Comparison of ENCODE assay signal across 8 cellular contexts in the genomic region with DNA sequence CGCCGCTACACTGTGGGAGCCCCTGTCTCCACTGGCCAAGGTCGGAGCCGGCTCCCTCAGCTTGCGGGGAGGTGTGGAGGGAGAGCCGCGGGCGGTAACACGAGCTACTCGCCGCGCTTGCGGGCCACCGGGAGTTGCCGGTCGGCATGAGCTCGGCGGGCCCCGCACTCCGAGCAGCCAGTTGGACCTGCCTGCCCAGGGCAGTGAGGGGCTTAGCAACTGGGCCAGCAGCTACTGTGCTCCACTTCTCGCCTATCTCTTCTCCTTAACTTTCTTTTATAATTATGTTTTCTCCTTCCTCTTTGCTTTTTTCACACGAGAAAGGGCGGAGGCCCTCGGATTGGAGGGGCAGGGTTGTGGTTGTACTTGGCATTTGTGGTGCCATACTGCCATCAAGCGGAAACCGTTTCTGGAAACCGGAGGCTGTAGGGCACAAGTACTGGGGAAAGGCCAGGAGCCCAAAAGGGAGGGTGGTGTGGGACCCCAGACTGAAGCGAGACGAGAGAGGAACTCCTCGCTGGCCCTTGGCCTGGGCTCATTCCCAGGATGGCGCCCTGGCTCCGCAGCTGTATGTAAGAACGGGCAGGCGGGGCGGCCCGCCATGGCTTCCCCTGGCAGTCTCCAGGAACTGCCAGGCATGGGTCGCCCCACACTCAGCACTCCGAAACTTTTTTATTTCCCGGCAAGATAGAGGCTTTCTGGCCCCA. TPM values are rescaled to one million over a fixed set of nuclear protein-coding genes. Genes with fewer than 3 reads are reported as not detected.
A peak's percentile ranks its signal among the peaks of the same experiment; 100 is the strongest.
DNase-seq lines count a peak whose midpoint lies in the region; ATAC-seq and TF ChIP-seq lines count a peak whose summit lies in the region.
"Not testable (repeated sequence)": the region's sequence is repeated elsewhere in the genome, so short reads cannot be mapped to it uniquely, and the experiment has no call there.

No MANE protein-coding gene starts in this region.

- WGBS in lung, 2 donors, result 51 to 88% methylated on average over 23 to 24 of the region's 39 CpGs

- not testable (repeated sequence) for H3K79me2 ChIP-seq in fibroblast of lung (ENCODE audit: control insufficient read depth, insufficient read depth, low read length)

- H4K20me1 ChIP-seq in fibroblast of lung (ENCODE audit: control insufficient read depth, extremely low read depth, insufficient read depth, low read length), result not testable (repeated sequence)

- peak; percentile 30 for ATAC-seq in GM18870 (IDR thresholded peaks at IDR 0.05; ENCODE audit: unreplicated experiment)
- peak; percentile 73 for ATAC-seq in lung (ENCODE audit: insufficient read depth, low FRiP score)

- H3K4me3 ChIP-seq in A673 (ENCODE audit: low read depth, low read length, poor library complexity, severe bottlenecking) (peak overlapping the region; percentile 59), HEK293 (ENCODE audit: low read depth, low read length) (peak overlapping the region; percentile 44), ascending aorta (peak overlapping the region; percentile 66 to 73), fibroblast of lung (replicated peaks in 1 of 4; ENCODE audit: control extremely low read depth in 1 of 4, insufficient read depth in 1 of 4, low read depth in 3 of 4, low read length in 4 of 4) (peak overlapping the region in 2 of 4 experiments; percentile 3 to 31), lung (peak overlapping the region; percentile 42)

- not testable (repeated sequence) for H3K27me3 ChIP-seq in A673 (replicated peaks; ENCODE audit: insufficient read depth, low read depth, low read length, poor library complexity); ascending aorta; fibroblast of lung (ENCODE audit: control insufficient read depth, insufficient read depth, low read length); lung (ENCODE audit: control insufficient read depth, insufficient read depth)

- peaks cover 17% of the 10 kb centered on the region for H3K4me1 ChIP-seq in A673 (ENCODE audit: insufficient read depth, low read length, poor library complexity, severe bottlenecking)
- H3K4me1 ChIP-seq in HEK293 (ENCODE audit: control insufficient read depth, insufficient read depth, low read length); ascending aorta; fibroblast of lung (ENCODE audit: control insufficient read depth, extremely low read depth, insufficient read depth, low read length); lung (ENCODE audit: control insufficient read depth in 2 of 2, insufficient read depth in 2 of 2, low read length in 2 of 2): not testable (repeated sequence)

- not testable (repeated sequence) for H3K9me3 ChIP-seq in A673 (ENCODE audit: low read depth, low read length, poor library complexity, severe bottlenecking); HEK293 (ENCODE audit: control insufficient read depth, insufficient read depth, low read depth, low read length); ascending aorta; fibroblast of lung (ENCODE audit: control insufficient read depth, insufficient read depth, low read depth, low read length); lung (ENCODE audit: control insufficient read depth in 2 of 2, insufficient read depth in 1 of 2, low read length in 1 of 2)

- H3K27ac ChIP-seq in A673 (ENCODE audit: low read depth, low read length, poor library complexity, severe bottlenecking) (peak overlapping the region; percentile 78), HEK293 (ENCODE audit: extremely low read depth, low read depth, low read length) (peak overlapping the region; percentile 92), ascending aorta (peak overlapping the region; percentile 63 to 66), lung (ENCODE audit: low read depth in 1 of 2, low read length in 1 of 2) (peak overlapping the region in 1 of 2 donors; percentile 66)
- not testable (repeated sequence) for H3K27ac ChIP-seq in fibroblast of lung (ENCODE audit: insufficient read depth, low read length)

- CTCF ChIA-PET in A673 (lab: Charles Lee), result not testable (repeated sequence)
- CTCF ChIA-PET in HEK293 (lab: Yijun Ruan, JAX), result interaction anchor here (0.6 to 1.5 kb wide), 3 partner anchors 14 to 748 kb away, joined by 4 to 6 read pairs (median 6); no protein-coding TSS in a partner anchor

- not testable (repeated sequence) for H3K36me3 ChIP-seq in A673 (ENCODE audit: insufficient read depth, low read length, poor library complexity, severe bottlenecking); ascending aorta; fibroblast of lung (ENCODE audit: control insufficient read depth, insufficient read depth, low read length); lung (ENCODE audit: control insufficient read depth in 2 of 2, insufficient read depth in 2 of 2, low read length in 2 of 2)
- H3K36me3 ChIP-seq in HEK293 (ENCODE audit: control insufficient read depth in 2 of 2, insufficient read depth in 1 of 2, low read length in 2 of 2), result peaks cover 0 to 14% of the 10 kb centered on the region in 2 experiments; a peak in 1 of 3 replicates

- not testable (repeated sequence) for TF ChIP-seq CTCF in A673 (conservative IDR thresholded peaks at IDR 0.05; ENCODE audit: low read depth, low read length); ascending aorta (IDR thresholded peaks at IDR 0.05); fibroblast of lung (conservative IDR thresholded peaks at IDR 0.05 in 1 of 2, IDR thresholded peaks at IDR 0.05 in 1 of 2; ENCODE audit: low read depth in 1 of 2, low read length in 2 of 2); lung (IDR thresholded peaks at IDR 0.05; ENCODE audit: control extremely low read depth, extremely low read depth)
- 0 out of 2 replicates have a peak, but pooled peaks have one; percentile 14 for TF ChIP-seq CTCF in HEK293 (tag by site-specific recombination; IDR thresholded peaks at IDR 0.05)

- peak overlapping the region; percentile 68 for H3K4me2 ChIP-seq in fibroblast of lung (ENCODE audit: extremely low read depth, insufficient read depth, low read length)

- POLR2A ChIA-PET in A673 (lab: Charles Lee; ENCODE audit: low non-redundant PET); HEK293 (lab: Yijun Ruan, JAX): not testable (repeated sequence)

- intact Hi-C loops in A673 (cut with micrococcal nuclease; ENCODE audit: unreplicated experiment); ascending aorta (cut with DNase I): not testable (repeated sequence)

- H2AFZ ChIP-seq in fibroblast of lung (ENCODE audit: low read length), result not testable (repeated sequence)

- BruUV-seq in A673 (replicated peaks; lab: Mats Ljungman, UMichigan), result not testable (repeated sequence)

- peak; percentile 47 for DNase-seq in A673 (ENCODE audit: low spot score)
- peak; percentile 31 for DNase-seq in M059J (ENCODE audit: low read depth)
- peak in 1 of 2 donors; percentile 67 for DNase-seq in ascending aorta (ENCODE audit: low spot score in 2 of 2)
- not testable (repeated sequence) for DNase-seq in fibroblast of lung (ENCODE audit: low read depth in 2 of 2)
- peak; percentile 28 for DNase-seq in lung (ENCODE audit: low spot score)
- peak; percentile 85 for DNase-seq in retina

- not testable (repeated sequence) for H3K9ac ChIP-seq in fibroblast of lung (ENCODE audit: insufficient read depth, low read length)

TF ChIP-seq in HEK293, 187 proteins besides CTCF, POLR2A, EP300 and RAD21:
- peak; percentile 72; the same call in 1 of the 2 replicates for TF ChIP-seq ZNF121 (tag by site-specific recombination; IDR thresholded peaks at IDR 0.05)
- TF ChIP-seq, protein P1, sequence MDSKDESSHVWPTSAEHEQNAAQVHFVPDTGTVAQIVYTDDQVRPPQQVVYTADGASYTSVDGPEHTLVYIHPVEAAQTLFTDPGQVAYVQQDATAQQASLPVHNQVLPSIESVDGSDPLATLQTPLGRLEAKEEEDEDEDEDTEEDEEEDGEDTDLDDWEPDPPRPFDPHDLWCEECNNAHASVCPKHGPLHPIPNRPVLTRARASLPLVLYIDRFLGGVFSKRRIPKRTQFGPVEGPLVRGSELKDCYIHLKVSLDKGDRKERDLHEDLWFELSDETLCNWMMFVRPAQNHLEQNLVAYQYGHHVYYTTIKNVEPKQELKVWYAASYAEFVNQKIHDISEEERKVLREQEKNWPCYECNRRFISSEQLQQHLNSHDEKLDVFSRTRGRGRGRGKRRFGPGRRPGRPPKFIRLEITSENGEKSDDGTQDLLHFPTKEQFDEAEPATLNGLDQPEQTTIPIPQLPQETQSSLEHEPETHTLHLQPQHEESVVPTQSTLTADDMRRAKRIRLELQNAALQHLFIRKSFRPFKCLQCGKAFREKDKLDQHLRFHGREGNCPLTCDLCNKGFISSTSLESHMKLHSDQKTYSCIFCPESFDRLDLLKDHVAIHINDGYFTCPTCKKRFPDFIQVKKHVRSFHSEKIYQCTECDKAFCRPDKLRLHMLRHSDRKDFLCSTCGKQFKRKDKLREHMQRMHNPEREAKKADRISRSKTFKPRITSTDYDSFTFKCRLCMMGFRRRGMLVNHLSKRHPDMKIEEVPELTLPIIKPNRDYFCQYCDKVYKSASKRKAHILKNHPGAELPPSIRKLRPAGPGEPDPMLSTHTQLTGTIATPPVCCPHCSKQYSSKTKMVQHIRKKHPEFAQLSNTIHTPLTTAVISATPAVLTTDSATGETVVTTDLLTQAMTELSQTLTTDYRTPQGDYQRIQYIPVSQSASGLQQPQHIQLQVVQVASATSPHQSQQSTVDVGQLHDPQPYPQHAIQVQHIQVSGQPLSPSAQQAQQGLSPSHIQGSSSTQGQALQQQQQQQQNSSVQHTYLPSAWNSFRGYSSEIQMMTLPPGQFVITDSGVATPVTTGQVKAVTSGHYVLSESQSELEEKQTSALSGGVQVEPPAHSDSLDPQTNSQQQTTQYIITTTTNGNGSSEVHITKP (tag by site-specific recombination; IDR thresholded peaks at IDR 0.05), result 0 out of 2 replicates have a peak, but pooled peaks have one; percentile 11
- TF ChIP-seq OSR2 (tag by site-specific recombination; IDR thresholded peaks at IDR 0.05), result peak; percentile 35; the same call in 1 of the 2 replicates
- 0 out of 2 replicates have a peak, but pooled peaks have one; percentile 30 for TF ChIP-seq ZNF341 (tag by site-specific recombination; IDR thresholded peaks at IDR 0.05; ENCODE audit: low read depth)
- TF ChIP-seq ZIC2 (tag by site-specific recombination; IDR thresholded peaks at IDR 0.05), result 0 out of 2 replicates have a peak, but pooled peaks have one; percentile 12

RNA-seq across cellular contexts. Expression of a gene that starts 38.5 kb away (rescaled TPM):
- total RNA-seq in A673 (2021) (46.8 and 53.1 TPM in 2 replicates), ascending aorta (15.4 TPM), fibroblast of lung (5.4 and 5.8 TPM in 2 replicates), lung (10 to 100 TPM; 11.8 to 43.2 TPM)
- 6.7 and 14.5 TPM in 2 replicates for total RNA-seq in M059J (2014; rRNA removed; shearing (Covaris generic))
- polyA plus RNA-seq in fibroblast of lung (36.3 and 39.3 TPM in 2 replicates), lung (10 to 100 TPM; 20.8 to 24.5 TPM)
- polyA plus RNA-seq in fibroblast of lung (2012), result 56.7 and 61.4 TPM in 2 replicates
- 29.8 and 30.2 TPM in 2 replicates for polyA minus RNA-seq in fibroblast of lung (ENCODE audit: low replicate concordance)
